Comparison of ENCODE assay signal across 10 cellular contexts in the genomic region with DNA sequence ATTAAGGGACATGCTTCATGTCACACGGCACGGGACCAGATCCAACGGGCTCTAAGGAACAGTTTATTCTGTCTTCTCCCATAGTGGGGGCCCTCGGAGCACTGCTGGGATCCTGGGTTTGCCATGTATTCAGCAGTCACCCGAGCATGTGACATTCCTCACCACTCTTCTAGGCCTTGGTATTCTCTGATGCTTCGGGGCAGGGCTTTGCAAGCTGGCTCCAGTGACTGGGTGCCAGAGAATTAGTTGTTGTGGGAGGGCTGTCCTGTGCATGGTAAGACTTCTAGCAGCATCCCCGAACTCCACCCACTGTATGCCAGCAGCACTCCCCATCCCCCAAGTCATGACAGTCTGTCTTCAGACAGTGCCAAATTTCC. TPM values are rescaled to one million over a fixed set of nuclear protein-coding genes. Genes with fewer than 3 reads are reported as not detected.
A peak's percentile ranks its signal among the peaks of the same experiment; 100 is the strongest.
DNase-seq lines count a peak whose midpoint lies in the region; ATAC-seq, FAIRE-seq and TF ChIP-seq lines count a peak whose summit lies in the region.
"Had no signal": no experiment of that assay in that cellular context is flagged by ENCODE, and none has a peak within 500 bp of the region (broad histone marks: within the 10 kb centered on the region; RNA-seq: fewer than 3 reads in every experiment).

No MANE protein-coding gene starts in this region.

- FAIRE-seq in GM12891 (lab: Jason Lieb, UNC), result no peak

- no peaks in the 10 kb centered on the region for H3K9me3 ChIP-seq in lung (ENCODE audit: control insufficient read depth in 2 of 2, insufficient read depth in 1 of 2, low read length in 1 of 2)
- H3K9me3 ChIP-seq: neutrophil had no signal

- peaks cover 38% of the 10 kb centered on the region for H3K4me1 Mint-ChIP-seq in chondrocyte (ENCODE audit: low read depth)
- peaks cover 5% of the 10 kb centered on the region for H3K4me1 Mint-ChIP-seq in activated T-helper 1 cell treated with anti-CD3 and anti-CD28 coated beads, Interleukin-12 subunit alpha, Interleukin-12 subunit beta, Interleukin-2, Interleukin-4 antibody, amounts not matched to agents 30 ng/mL and 10 ng/mL and 1 ng/mL, durations not matched to agents 14 hours and 24 hours and 36 hours (ENCODE audit: low read depth)

- H3K36me3 Mint-ChIP-seq in chondrocyte (ENCODE audit: low read depth), result no peaks in the 10 kb centered on the region
- H3K36me3 Mint-ChIP-seq in activated T-helper 1 cell treated with anti-CD3 and anti-CD28 coated beads, Interleukin-12 subunit alpha, Interleukin-12 subunit beta, Interleukin-2, Interleukin-4 antibody, amounts not matched to agents 30 ng/mL and 10 ng/mL and 1 ng/mL, durations not matched to agents 14 hours and 24 hours and 36 hours (ENCODE audit: low read depth), result no peaks in the 10 kb centered on the region

- peak overlapping the region; percentile 95 for H3K27ac Mint-ChIP-seq in chondrocyte (ENCODE audit: unreplicated experiment)
- H3K27ac Mint-ChIP-seq in activated T-helper 1 cell treated with anti-CD3 and anti-CD28 coated beads, Interleukin-12 subunit alpha, Interleukin-12 subunit beta, Interleukin-2, Interleukin-4 antibody, amounts not matched to agents 30 ng/mL and 10 ng/mL and 1 ng/mL, durations not matched to agents 14 hours and 24 hours and 36 hours, result no peak overlapping the region

- intact Hi-C loops in activated T-helper 1 cell treated with anti-CD3 and anti-CD28 coated beads, Interleukin-12 subunit alpha, Interleukin-12 subunit beta, Interleukin-2, Interleukin-4 antibody, amounts not matched to agents 30 ng/mL and 10 ng/mL and 1 ng/mL, durations not matched to agents 14 hours and 24 hours and 36 hours (cut with micrococcal nuclease), result no loop called here

- no peak overlapping the region for H3K4me3 Mint-ChIP-seq in chondrocyte (ENCODE audit: unreplicated experiment)
- H3K4me3 Mint-ChIP-seq in activated T-helper 1 cell treated with anti-CD3 and anti-CD28 coated beads, Interleukin-12 subunit alpha, Interleukin-12 subunit beta, Interleukin-2, Interleukin-4 antibody, amounts not matched to agents 30 ng/mL and 10 ng/mL and 1 ng/mL, durations not matched to agents 14 hours and 24 hours and 36 hours, result no peak overlapping the region

- ATAC-seq in lung (ENCODE audit: insufficient read depth, low FRiP score) (no peak), HG03196 (IDR thresholded peaks at IDR 0.05; ENCODE audit: unreplicated experiment) (no peak)

- no peaks in the 10 kb centered on the region for H3K9me3 Mint-ChIP-seq in chondrocyte (ENCODE audit: low read depth)
- no peaks in the 10 kb centered on the region for H3K9me3 Mint-ChIP-seq in activated T-helper 1 cell treated with anti-CD3 and anti-CD28 coated beads, Interleukin-12 subunit alpha, Interleukin-12 subunit beta, Interleukin-2, Interleukin-4 antibody, amounts not matched to agents 30 ng/mL and 10 ng/mL and 1 ng/mL, durations not matched to agents 14 hours and 24 hours and 36 hours

- TF ChIP-seq POLR2A in GM12891 (IDR thresholded peaks at IDR 0.05; ENCODE audit: low read depth, low read length), result no peak

- H3K36me3 ChIP-seq in lung (ENCODE audit: control insufficient read depth in 2 of 2, insufficient read depth in 2 of 2, low read length in 2 of 2), result peaks cover 0 to 3% of the 10 kb centered on the region in 2 donors
- H3K36me3 ChIP-seq: neutrophil had no signal

- H3K4me1 ChIP-seq in lung (ENCODE audit: control insufficient read depth in 2 of 2, insufficient read depth in 2 of 2, low read length in 2 of 2), result peaks cover 0 to 10% of the 10 kb centered on the region in 2 donors

- no peaks in the 10 kb centered on the region for H3K27me3 ChIP-seq in lung (ENCODE audit: control insufficient read depth, insufficient read depth)
- H3K27me3 ChIP-seq: neutrophil had no signal

- TF ChIP-seq CTCF in chondrocyte (IDR thresholded peaks at IDR 0.05) (no peak), lung (IDR thresholded peaks at IDR 0.05; ENCODE audit: control extremely low read depth, extremely low read depth) (no peak)

- H3K27me3 Mint-ChIP-seq in chondrocyte (ENCODE audit: low read depth), result no peaks in the 10 kb centered on the region
- no peaks in the 10 kb centered on the region for H3K27me3 Mint-ChIP-seq in activated T-helper 1 cell treated with anti-CD3 and anti-CD28 coated beads, Interleukin-12 subunit alpha, Interleukin-12 subunit beta, Interleukin-2, Interleukin-4 antibody, amounts not matched to agents 30 ng/mL and 10 ng/mL and 1 ng/mL, durations not matched to agents 14 hours and 24 hours and 36 hours (ENCODE audit: insufficient read depth)

- peak; percentile 88 for DNase-seq in A172 (ENCODE audit: low spot score)
- DNase-seq in LoVo (ENCODE audit: low spot score), result peak; percentile 31
- DNase-seq in chondrocyte (ENCODE audit: low spot score), result peak; percentile 62
- no peak for DNase-seq in lung (ENCODE audit: low spot score)
- no peak for DNase-seq in activated T-cell treated with anti-CD3 and anti-CD28 coated beads, Interleukin-2, amount 50 U/mL, for 1 hour
- DNase-seq in activated T-helper 1 cell treated with anti-CD3 and anti-CD28 coated beads, Interleukin-12 subunit alpha, Interleukin-12 subunit beta, Interleukin-2, Interleukin-4 antibody, amounts not matched to agents 30 ng/mL and 10 ng/mL and 1 ng/mL, durations not matched to agents 14 hours and 24 hours and 36 hours (ENCODE audit: low spot score), result no peak
- DNase-seq in GM12891 (ENCODE audit: insufficient read length, low spot score), result no peak

- no peak overlapping the region for H3K4me3 ChIP-seq in lung

- H3K27ac ChIP-seq in lung (ENCODE audit: low read depth in 1 of 2, low read length in 1 of 2), result peak overlapping the region; percentile 24 to 71
- H3K27ac ChIP-seq: neutrophil had no signal

- WGBS in lung, 2 donors, result 58 to 79% methylated on average over 7 of the region's 7 CpGs

TF ChIP-seq in GM12891, 5 proteins besides CTCF, POLR2A, EP300 and RAD21:
- no peak for TF ChIP-seq TAF1 (IDR thresholded peaks at IDR 0.05; ENCODE audit: low read depth, low read length)
- TF ChIP-seq POLR2AphosphoS5 (IDR thresholded peaks at IDR 0.05; ENCODE audit: low read depth, low read length), result no peak
- no peak for TF ChIP-seq SPI1 (IDR thresholded peaks at IDR 0.05; ENCODE audit: low read depth, low read length)
- TF ChIP-seq PAX5 (IDR thresholded peaks at IDR 0.05; ENCODE audit: insufficient read depth, low read length, severe bottlenecking), result no peak
- no peak for TF ChIP-seq POU2F2 (IDR thresholded peaks at IDR 0.05; ENCODE audit: low read depth, low read length)

RNA-seq across cellular contexts. Expression of a gene that starts 5.4 kb away (rescaled TPM):
- total RNA-seq in A172 (2014; rRNA removed; shearing (Covaris generic)), result not detected in 2 replicates
- total RNA-seq in chondrocyte (1.6 to 1.7 TPM (median 1.7 TPM) in 3 replicates), lung (10 to 100 TPM in 1 of 2 donors, under 1 TPM in 1; 0.23 to 44.8 TPM)
- polyA plus RNA-seq in lung, result 10 to 100 TPM; 24.1 to 92.1 TPM
- not detected in 2 replicates for total RNA-seq in activated T-helper 1 cell treated with anti-CD3 and anti-CD28 coated beads, Interleukin-12 subunit alpha, Interleukin-12 subunit beta, Interleukin-2, Interleukin-4 antibody, amounts not matched to agents 30 ng/mL and 10 ng/mL and 1 ng/mL, durations not matched to agents 14 hours and 24 hours and 36 hours
- not detected for polyA plus RNA-seq in GM12891 (2012; ENCODE audit: low read depth, missing spikeins)
- total RNA-seq: HT-29 had no signal

RNA-seq across cellular contexts. Expression of a gene that starts 25.1 kb away (rescaled TPM):
- total RNA-seq in A172 (2014; rRNA removed; shearing (Covaris generic)), result 0.62 TPM in 1 of 2 replicates, not detected in the other
- 0.59 to 1.6 TPM (median 0.77 TPM) in 3 replicates for total RNA-seq in chondrocyte
- total RNA-seq in lung, result 1 to 10 TPM in 1 of 2 donors, under 1 TPM in 1; 0.48 to 2.6 TPM
- 1 to 10 TPM in 1 of 2 donors, under 1 TPM in 1; 0.81 to 1.5 TPM for polyA plus RNA-seq in lung
- total RNA-seq in activated T-helper 1 cell treated with anti-CD3 and anti-CD28 coated beads, Interleukin-12 subunit alpha, Interleukin-12 subunit beta, Interleukin-2, Interleukin-4 antibody, amounts not matched to agents 30 ng/mL and 10 ng/mL and 1 ng/mL, durations not matched to agents 14 hours and 24 hours and 36 hours, result 1.1 TPM in 2 replicates
- not detected for polyA plus RNA-seq in GM12891 (2012; ENCODE audit: low read depth, missing spikeins)
- total RNA-seq: HT-29 had no signal

Comparison
In these comparisons a context has a peak if more than half of its experiments do, and no peak if none do; other contexts are left out.
1. DNase-seq: peak in A172 (single experiment), LoVo (single experiment) and chondrocyte (single experiment); none in lung (single experiment), activated T-cell treated with anti-CD3 and anti-CD28 coated beads, Interleukin-2, amount 50 U/mL, for 1 hour (single experiment), activated T-helper 1 cell treated with anti-CD3 and anti-CD28 coated beads, Interleukin-12 subunit alpha, Interleukin-12 subunit beta, Interleukin-2, Interleukin-4 antibody, amounts not matched to agents 30 ng/mL and 10 ng/mL and 1 ng/mL, durations not matched to agents 14 hours and 24 hours and 36 hours (single experiment) and GM12891 (single experiment).